In the genomic region with DNA sequence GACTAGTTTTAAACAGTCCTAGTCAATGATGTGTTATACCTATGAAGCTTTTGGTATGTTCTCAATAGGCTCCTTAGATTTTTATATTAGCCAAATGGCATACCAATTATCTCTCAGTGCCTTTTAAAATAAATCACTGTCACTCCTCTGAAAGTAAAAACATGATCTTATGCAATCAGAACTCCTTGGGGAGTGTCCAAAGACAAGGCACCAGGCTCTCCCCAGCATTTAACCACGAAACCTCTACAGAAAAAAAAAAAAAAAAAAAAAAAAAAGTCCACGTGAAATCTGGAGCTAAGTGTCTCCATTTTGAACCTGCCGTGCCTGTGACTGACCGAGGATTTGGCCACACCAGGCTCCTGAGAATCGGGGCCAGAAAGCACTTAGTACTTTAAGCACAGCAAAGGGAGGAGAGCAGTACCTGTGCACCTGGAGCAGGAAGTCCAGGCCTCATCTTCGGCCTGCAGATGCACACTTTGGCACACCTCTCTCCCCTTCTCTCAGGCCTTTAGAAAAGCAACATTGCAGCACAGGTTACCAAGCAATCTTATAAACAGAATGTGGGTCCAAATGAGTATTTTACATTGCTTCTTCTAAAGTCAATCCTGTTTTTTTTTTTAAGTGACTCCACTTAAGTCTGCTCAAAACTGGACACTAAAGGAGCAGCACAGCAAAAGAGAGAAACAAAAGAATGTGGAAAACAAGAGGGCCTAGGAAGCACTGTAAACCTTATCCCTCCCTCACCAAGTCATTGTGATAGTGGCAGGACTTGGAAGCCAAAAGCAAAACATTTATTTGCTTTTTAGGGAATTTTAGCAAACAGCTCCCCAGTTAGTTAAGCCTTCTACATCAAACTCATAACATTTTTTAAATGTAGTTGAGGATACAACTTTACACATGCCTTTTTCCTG, we compare ENCODE assay signal across 13 cellular contexts. TPM values are rescaled to one million over a fixed set of nuclear protein-coding genes. Genes with fewer than 3 reads are reported as not detected.
A peak's percentile ranks its signal among the peaks of the same experiment; 100 is the strongest.
DNase-seq lines count a peak whose midpoint lies in the region; ATAC-seq and TF ChIP-seq lines count a peak whose summit lies in the region.
"Had no signal": no experiment of that assay in that cellular context is flagged by ENCODE, and none has a peak within 500 bp of the region (broad histone marks: within the 10 kb centered on the region; RNA-seq: fewer than 3 reads in every experiment).

No MANE protein-coding gene starts in this region.

- no peaks in the 10 kb centered on the region for H3K9me1 ChIP-seq in IMR-90 (ENCODE audit: insufficient read depth, low read length)

- H3K79me2 ChIP-seq in mesendoderm (ENCODE audit: control insufficient read depth, insufficient read depth, low read length) = no peaks in the 10 kb centered on the region

- H3K36me3 ChIP-seq in IMR-90 (ENCODE audit: control insufficient read depth, insufficient read depth, low read length) = no peaks in the 10 kb centered on the region
- no peaks in the 10 kb centered on the region for H3K36me3 ChIP-seq in mesendoderm (ENCODE audit: control insufficient read depth, insufficient read depth, low read length)
- no peaks in the 10 kb centered on the region for H3K36me3 ChIP-seq in subcutaneous abdominal adipose tissue (ENCODE audit: control insufficient read depth in 5 of 5, insufficient read depth in 5 of 5, low read length in 5 of 5)

- H2AK9ac ChIP-seq in IMR-90 (replicated peaks; ENCODE audit: low read depth, low read length, poor library complexity) = no peak overlapping the region

- WGBS in IMR-90 (ENCODE audit: extremely low coverage in 2 of 2, insufficient read length in 1 of 2), 2 experiments = no CpG with 5 or more reads among the region's 6 CpGs
- WGBS in mesendoderm (ENCODE audit: extremely low coverage, insufficient coverage, low lambda C conversion rate) = no CpG with 5 or more reads among the region's 6 CpGs

- POLR2A ChIA-PET in IMR-90 (lab: Charles Lee; ENCODE audit: unreplicated experiment) = interaction anchor here (0.6 kb wide), 1 partner anchor 12 kb away, joined by 3 read pairs; no protein-coding TSS in a partner anchor

- no peak for DNase-seq in IMR-90
- no peak for DNase-seq in astrocyte of the cerebellum (ENCODE audit: low read depth)
- DNase-seq in mesendoderm = no peak
- DNase-seq in SHP77 treated with DMSO at 0.1 percent for 48 hours (lab: John Stamatoyannopoulos, UW) = no peak
- DNase-seq in NCI-H1694 (lab: John Stamatoyannopoulos, UW) = no peak
- DNase-seq: activated CD4-positive, CD25-positive, alpha-beta regulatory T cell; activated T-cell treated with anti-CD3 and anti-CD28 coated beads, Interleukin-2, amount 50 U/mL, for 48 hours; central memory CD4-positive, alpha-beta T cell; Kasumi-1; SHP77 had no signal

- no TSS peak for BruUV-seq in IMR-90 (replicated peaks; lab: Mats Ljungman, UMichigan)

- no peak for TF ChIP-seq POLR2A in IMR-90 (IDR thresholded peaks at IDR 0.05; ENCODE audit: low read depth, low read length)

- no peak for TF ChIP-seq RAD21 in IMR-90 (IDR thresholded peaks at IDR 0.05; ENCODE audit: low read length)

- H3K4me1 ChIP-seq in IMR-90 (ENCODE audit: control insufficient read depth, insufficient read depth, low read length) = peaks cover 8% of the 10 kb centered on the region
- H3K4me1 ChIP-seq in mesendoderm (ENCODE audit: control insufficient read depth, low read depth, low read length) = no peaks in the 10 kb centered on the region
- H3K4me1 ChIP-seq in subcutaneous abdominal adipose tissue (ENCODE audit: control insufficient read depth in 5 of 5, insufficient read depth in 5 of 5, low read length in 5 of 5) = peaks cover 0 to 44% (median 26%) of the 10 kb centered on the region in 5 donors

- H3K23ac ChIP-seq in IMR-90 (ENCODE audit: low read depth, low read length) (peak overlapping the region; percentile 64; the same call in 1 of the 2 replicates), mesendoderm (ENCODE audit: low read length) (peak overlapping the region; percentile 24)

- H3K56ac ChIP-seq in IMR-90 (ENCODE audit: extremely low read depth, insufficient read depth, low read length) (no peak overlapping the region), mesendoderm (ENCODE audit: low read length) (no peak overlapping the region)

- dilution Hi-C loops in IMR-90 (cut with HindIII; ENCODE audit: low sequenced_read_pairs, unreplicated experiment) = no loop called here

- TF ChIP-seq CTCF in IMR-90 (conservative IDR thresholded peaks at IDR 0.05; ENCODE audit: low read depth, low read length) (no peak), astrocyte of the cerebellum (IDR thresholded peaks at IDR 0.05; ENCODE audit: low read depth, low read length, missing control alignments) (no peak)

- H3K4me2 ChIP-seq in IMR-90 (ENCODE audit: low read depth, low read length) (peak overlapping the region; percentile 81), mesendoderm (ENCODE audit: low read length) (no peak overlapping the region)

- H3K9ac ChIP-seq in IMR-90 (ENCODE audit: low read depth, low read length) (peak overlapping the region; percentile 58; the same call in 1 of the 2 replicates), mesendoderm (ENCODE audit: low read length) (no peak overlapping the region), subcutaneous abdominal adipose tissue (ENCODE audit: low read length in 5 of 5) (peak overlapping the region in 1 of 5 donors; percentile 35)

- H2BK20ac ChIP-seq in IMR-90 (ENCODE audit: low read depth, low read length) = peak overlapping the region; percentile 53; the same call in 1 of the 2 replicates

- no peaks in the 10 kb centered on the region for H4K20me1 ChIP-seq in IMR-90 (ENCODE audit: insufficient read depth, low read length)

- H3K18ac ChIP-seq in IMR-90 (ENCODE audit: low read depth, low read length) (peak overlapping the region; percentile 94), mesendoderm (ENCODE audit: low read length) (no peak overlapping the region)

- in situ Hi-C loops in IMR-90 (cut with MboI; ENCODE audit: low sequenced_read_pairs) = no loop called here
- in situ Hi-C loops in astrocyte of the cerebellum (cut with HindIII; ENCODE audit: low sequenced_read_pairs) = no loop called here

- H3K27me3 ChIP-seq in IMR-90 (ENCODE audit: control insufficient read depth, insufficient read depth, low read length) (no peaks in the 10 kb centered on the region), mesendoderm (ENCODE audit: insufficient read depth, low read length, poor library complexity) (no peaks in the 10 kb centered on the region), subcutaneous abdominal adipose tissue (ENCODE audit: control insufficient read depth in 5 of 5, insufficient read depth in 4 of 5, low read length in 5 of 5) (no peaks in the 10 kb centered on the region)

- no peak overlapping the region for H3K27ac ChIP-seq in IMR-90 (ENCODE audit: insufficient read depth, low read length)
- no peak overlapping the region for H3K27ac ChIP-seq in mesendoderm (ENCODE audit: low read depth, low read length)
- H3K27ac ChIP-seq in subcutaneous abdominal adipose tissue (ENCODE audit: low read depth, low read length) = peak overlapping the region; percentile 65

- no peak overlapping the region for H3K4me3 ChIP-seq in IMR-90 (ENCODE audit: insufficient read depth, low read depth, low read length)
- H3K4me3 ChIP-seq in astrocyte of the cerebellum (ENCODE audit: low read depth, low read length) = peak overlapping the region; percentile 6
- H3K4me3 ChIP-seq in mesendoderm (ENCODE audit: low read length) = no peak overlapping the region
- peak overlapping the region in 4 of 5 donors; percentile 33 to 70 (median 52) for H3K4me3 ChIP-seq in subcutaneous abdominal adipose tissue (ENCODE audit: low read depth in 1 of 5, low read length in 5 of 5)

- no peak overlapping the region for H3K4ac ChIP-seq in IMR-90 (ENCODE audit: low read depth, low read length)
- H3K4ac ChIP-seq in mesendoderm (ENCODE audit: low read depth, low read length) = no peak overlapping the region

- no peak for ATAC-seq in IMR-90 (ENCODE audit: low read depth)
- ATAC-seq in GM18873 (IDR thresholded peaks at IDR 0.05; ENCODE audit: low FRiP score, unreplicated experiment) = no peak
- no peak for ATAC-seq in GM21737 (IDR thresholded peaks at IDR 0.05; ENCODE audit: unreplicated experiment)

- H3K9me3 ChIP-seq in IMR-90 (ENCODE audit: control insufficient read depth, insufficient read depth, low read length) (no peaks in the 10 kb centered on the region), subcutaneous abdominal adipose tissue (ENCODE audit: control insufficient read depth in 5 of 5, low read length in 5 of 5) (no peaks in the 10 kb centered on the region)

- intact Hi-C loops in IMR-90 (cut with micrococcal nuclease) = no loop called here

- H4K5ac ChIP-seq in IMR-90 (ENCODE audit: low read depth, low read length) = peak overlapping the region; percentile 87; the same call in 1 of the 2 replicates
- no peak overlapping the region for H4K5ac ChIP-seq in mesendoderm (ENCODE audit: low read length)

- peak overlapping the region; percentile 11; the same call in 1 of the 2 replicates for H2BK120ac ChIP-seq in IMR-90 (ENCODE audit: low read depth, low read length)
- H2BK120ac ChIP-seq in mesendoderm (ENCODE audit: low read depth, low read length) = no peak overlapping the region

- H2BK15ac ChIP-seq in IMR-90 (ENCODE audit: low read depth, low read length) (no peak overlapping the region), mesendoderm (replicated peaks; ENCODE audit: low read depth) (no peak overlapping the region)

- H2BK5ac ChIP-seq in IMR-90 (ENCODE audit: low read depth, low read length, poor library complexity, severe bottlenecking) (peak overlapping the region; percentile 35), mesendoderm (ENCODE audit: low read length) (no peak overlapping the region)

- H3K14ac ChIP-seq in IMR-90 (replicated peaks; ENCODE audit: low read depth, low read length) = peak overlapping the region; percentile 72

- H4K8ac ChIP-seq in IMR-90 (ENCODE audit: low read depth in 2 of 2, low read length in 2 of 2) (peak overlapping the region in 1 of 2 experiments; percentile 75; a peak in 2 of 4 replicates), mesendoderm (ENCODE audit: low read depth, low read length) (no peak overlapping the region)

- peak overlapping the region; percentile 46; the same call in 1 of the 2 replicates for H4K91ac ChIP-seq in IMR-90 (ENCODE audit: insufficient read depth, low read depth, low read length)

- CTCF ChIA-PET in IMR-90 (lab: Yijun Ruan, JAX) = no interaction called here

- peak overlapping the region; percentile 56; the same call in 1 of the 2 replicates for H2AK5ac ChIP-seq in IMR-90 (ENCODE audit: low read depth, low read length)
- H2AK5ac ChIP-seq in mesendoderm (ENCODE audit: low read length) = no peak overlapping the region

- peak overlapping the region; percentile 61 for H2AFZ ChIP-seq in IMR-90 (replicated peaks; ENCODE audit: low read length, poor library complexity)

- 0 out of 4 replicates have a peak, but pooled peaks cover 0 to 5% of the 10 kb centered on the region in 2 experiments for H3K79me1 ChIP-seq in IMR-90 (ENCODE audit: low read depth in 1 of 2, low read length in 2 of 2)
- H3K79me1 ChIP-seq in mesendoderm (ENCODE audit: low read length) = no peaks in the 10 kb centered on the region

RNA-seq across cellular contexts. Expression of a gene that starts 1.5 kb away (rescaled TPM):
- total RNA-seq in IMR-90 (2012; rRNA removed) = 2.9 and 3.3 TPM in 2 replicates
- polyA plus RNA-seq in IMR-90 (2012; rRNA removed) = 1.1 and 1.6 TPM in 2 replicates
- 1.1 and 1.4 TPM in 2 replicates for polyA plus RNA-seq in IMR-90 (2012; cell fraction: cytosol; rRNA removed)
- polyA plus RNA-seq in IMR-90 (2012; cell fraction: nucleus; rRNA removed; ENCODE audit: low replicate concordance) = 1.0 and 4.2 TPM in 2 replicates
- polyA plus RNA-seq in mesendoderm (2013, experiment 1 of 2) = 0.79 TPM
- 1.1 TPM for polyA plus RNA-seq in mesendoderm (2013, experiment 2 of 2)

Comparison
In these comparisons a context has a peak if more than half of its experiments do, and no peak if none do; other contexts are left out.
1. H3K4me3 ChIP-seq: peak in astrocyte of the cerebellum (single experiment) and subcutaneous abdominal adipose tissue (4 of 5); none in IMR-90 (single experiment) and mesendoderm (single experiment).